1 cellular context compared by ENCODE assay signal in the genomic region with DNA sequence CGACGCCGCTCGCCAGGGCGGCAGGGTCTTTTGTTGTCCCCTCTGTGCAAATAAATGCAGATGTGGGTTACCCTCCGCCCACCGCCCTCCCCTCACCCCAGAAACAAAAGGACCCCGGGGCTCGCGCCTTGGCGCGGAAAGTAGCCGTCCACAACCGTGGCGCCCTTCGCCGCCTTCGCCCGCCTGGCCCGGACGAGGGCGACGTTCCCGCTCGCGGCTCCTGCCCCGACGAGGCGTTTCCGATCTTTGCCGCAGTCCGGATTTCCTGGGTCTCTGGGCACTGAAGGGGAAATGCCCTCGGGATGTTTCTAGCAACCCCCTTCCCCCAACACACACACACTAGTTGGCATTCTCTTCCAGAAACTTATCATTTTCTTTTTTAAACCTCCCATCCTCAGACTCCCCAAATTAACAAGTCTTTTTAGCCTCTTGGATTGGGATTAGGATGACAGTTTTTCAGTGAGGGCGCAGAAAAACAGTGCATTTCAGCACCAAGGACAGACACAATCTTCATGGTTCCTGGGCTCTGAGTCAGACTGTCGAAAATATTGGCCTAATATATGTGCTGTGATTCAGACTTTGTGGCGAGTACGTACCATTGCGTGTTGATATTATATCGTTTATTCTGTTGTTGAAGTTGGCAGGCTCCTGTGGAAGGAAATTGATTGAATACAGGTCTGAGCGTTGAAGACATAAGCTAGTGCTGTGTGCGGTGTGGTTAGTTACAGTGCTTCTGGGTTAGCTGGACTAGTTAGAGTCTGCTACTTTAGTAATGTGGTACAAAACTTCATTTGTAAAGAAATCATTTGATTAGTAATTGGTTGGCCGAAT.
TF ChIP-seq lines count a peak whose summit lies in the region.

No MANE protein-coding gene starts in this region.

TF ChIP-seq in HepG2, 621 proteins besides CTCF, POLR2A, EP300 and RAD21 (continued from another document and continues in another):
- TF ChIP-seq, protein P1, sequence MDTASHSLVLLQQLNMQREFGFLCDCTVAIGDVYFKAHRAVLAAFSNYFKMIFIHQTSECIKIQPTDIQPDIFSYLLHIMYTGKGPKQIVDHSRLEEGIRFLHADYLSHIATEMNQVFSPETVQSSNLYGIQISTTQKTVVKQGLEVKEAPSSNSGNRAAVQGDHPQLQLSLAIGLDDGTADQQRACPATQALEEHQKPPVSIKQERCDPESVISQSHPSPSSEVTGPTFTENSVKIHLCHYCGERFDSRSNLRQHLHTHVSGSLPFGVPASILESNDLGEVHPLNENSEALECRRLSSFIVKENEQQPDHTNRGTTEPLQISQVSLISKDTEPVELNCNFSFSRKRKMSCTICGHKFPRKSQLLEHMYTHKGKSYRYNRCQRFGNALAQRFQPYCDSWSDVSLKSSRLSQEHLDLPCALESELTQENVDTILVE (CRISPR knock-in tag; IDR thresholded peaks at IDR 0.05) = peak; percentile 30; the same call in 1 of the 2 replicates
- TF ChIP-seq HOXA9 (CRISPR knock-in tag; IDR thresholded peaks at IDR 0.05; ENCODE audit: borderline replicate concordance) = peak; percentile 68; the same call in 1 of the 2 replicates
- TF ChIP-seq TGIF2 (CRISPR knock-in tag; IDR thresholded peaks at IDR 0.05) = peak; percentile 93
- no peak for TF ChIP-seq TCF12 (IDR thresholded peaks at IDR 0.05)
- peak; percentile 39; the same call in 1 of the 2 replicates for TF ChIP-seq TCF12 (CRISPR knock-in tag; IDR thresholded peaks at IDR 0.05)
- TF ChIP-seq HNRNPL (IDR thresholded peaks at IDR 0.05; ENCODE audit: low read depth, low read length) = peak; percentile 91
- no peak for TF ChIP-seq ZFP62 (CRISPR knock-in tag; IDR thresholded peaks at IDR 0.05)
- TF ChIP-seq PAF1 (CRISPR knock-in tag; IDR thresholded peaks at IDR 0.05) = 0 out of 2 replicates have a peak, but pooled peaks have one; percentile 39
- TF ChIP-seq ZMYM4 (CRISPR knock-in tag; IDR thresholded peaks at IDR 0.05) = peak; percentile 85
- TF ChIP-seq KDM4B (CRISPR knock-in tag; IDR thresholded peaks at IDR 0.05) = no peak
- no peak for TF ChIP-seq ZNF382 (CRISPR knock-in tag; IDR thresholded peaks at IDR 0.05; ENCODE audit: borderline replicate concordance)
- no peak for TF ChIP-seq ZNF383 (CRISPR knock-in tag; IDR thresholded peaks at IDR 0.05; ENCODE audit: borderline replicate concordance)
- TF ChIP-seq POGZ (CRISPR knock-in tag; IDR thresholded peaks at IDR 0.05) = peak; percentile 65
- TF ChIP-seq, protein P2, sequence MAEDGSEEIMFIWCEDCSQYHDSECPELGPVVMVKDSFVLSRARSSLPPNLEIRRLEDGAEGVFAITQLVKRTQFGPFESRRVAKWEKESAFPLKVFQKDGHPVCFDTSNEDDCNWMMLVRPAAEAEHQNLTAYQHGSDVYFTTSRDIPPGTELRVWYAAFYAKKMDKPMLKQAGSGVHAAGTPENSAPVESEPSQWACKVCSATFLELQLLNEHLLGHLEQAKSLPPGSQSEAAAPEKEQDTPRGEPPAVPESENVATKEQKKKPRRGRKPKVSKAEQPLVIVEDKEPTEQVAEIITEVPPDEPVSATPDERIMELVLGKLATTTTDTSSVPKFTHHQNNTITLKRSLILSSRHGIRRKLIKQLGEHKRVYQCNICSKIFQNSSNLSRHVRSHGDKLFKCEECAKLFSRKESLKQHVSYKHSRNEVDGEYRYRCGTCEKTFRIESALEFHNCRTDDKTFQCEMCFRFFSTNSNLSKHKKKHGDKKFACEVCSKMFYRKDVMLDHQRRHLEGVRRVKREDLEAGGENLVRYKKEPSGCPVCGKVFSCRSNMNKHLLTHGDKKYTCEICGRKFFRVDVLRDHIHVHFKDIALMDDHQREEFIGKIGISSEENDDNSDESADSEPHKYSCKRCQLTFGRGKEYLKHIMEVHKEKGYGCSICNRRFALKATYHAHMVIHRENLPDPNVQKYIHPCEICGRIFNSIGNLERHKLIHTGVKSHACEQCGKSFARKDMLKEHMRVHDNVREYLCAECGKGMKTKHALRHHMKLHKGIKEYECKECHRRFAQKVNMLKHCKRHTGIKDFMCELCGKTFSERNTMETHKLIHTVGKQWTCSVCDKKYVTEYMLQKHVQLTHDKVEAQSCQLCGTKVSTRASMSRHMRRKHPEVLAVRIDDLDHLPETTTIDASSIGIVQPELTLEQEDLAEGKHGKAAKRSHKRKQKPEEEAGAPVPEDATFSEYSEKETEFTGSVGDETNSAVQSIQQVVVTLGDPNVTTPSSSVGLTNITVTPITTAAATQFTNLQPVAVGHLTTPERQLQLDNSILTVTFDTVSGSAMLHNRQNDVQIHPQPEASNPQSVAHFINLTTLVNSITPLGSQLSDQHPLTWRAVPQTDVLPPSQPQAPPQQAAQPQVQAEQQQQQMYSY (CRISPR knock-in tag; IDR thresholded peaks at IDR 0.05) = 0 out of 2 replicates have a peak, but pooled peaks have one; percentile 59
- no peak for TF ChIP-seq ZNF354B (CRISPR knock-in tag; IDR thresholded peaks at IDR 0.05)
- TF ChIP-seq ZNF670 (CRISPR knock-in tag; IDR thresholded peaks at IDR 0.05; ENCODE audit: borderline replicate concordance) = peak; percentile 90
- TF ChIP-seq, protein P3, sequence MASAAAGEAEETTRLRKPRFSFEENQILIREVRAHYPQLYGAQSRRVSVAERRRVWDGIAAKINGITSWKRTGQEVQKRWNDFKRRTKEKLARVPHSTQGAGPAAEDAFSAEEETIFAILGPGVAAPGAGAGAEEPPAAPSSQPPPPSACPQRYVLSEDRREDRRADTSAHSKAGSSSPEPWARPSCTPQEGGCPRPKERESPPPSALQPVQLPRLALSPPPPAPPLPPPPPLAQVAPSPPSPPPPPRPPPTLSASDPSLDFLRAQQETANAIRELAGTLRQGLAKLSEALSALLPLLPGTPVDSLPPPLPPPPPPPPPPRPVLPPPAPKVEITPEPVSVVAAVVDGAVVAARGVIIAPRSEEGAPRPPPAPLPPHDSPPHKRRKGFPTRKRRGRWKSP (CRISPR knock-in tag; IDR thresholded peaks at IDR 0.05) = 0 out of 2 replicates have a peak, but pooled peaks have one; percentile 9
- 0 out of 2 replicates have a peak, but pooled peaks have one; percentile 5 for TF ChIP-seq MEF2D (CRISPR knock-in tag; IDR thresholded peaks at IDR 0.05)
- no peak for TF ChIP-seq ZNF879 (CRISPR knock-in tag; IDR thresholded peaks at IDR 0.05)
- 0 out of 2 replicates have a peak, but pooled peaks have one; percentile 16 for TF ChIP-seq ELF1 (CRISPR knock-in tag; IDR thresholded peaks at IDR 0.05)
- TF ChIP-seq, protein P4, sequence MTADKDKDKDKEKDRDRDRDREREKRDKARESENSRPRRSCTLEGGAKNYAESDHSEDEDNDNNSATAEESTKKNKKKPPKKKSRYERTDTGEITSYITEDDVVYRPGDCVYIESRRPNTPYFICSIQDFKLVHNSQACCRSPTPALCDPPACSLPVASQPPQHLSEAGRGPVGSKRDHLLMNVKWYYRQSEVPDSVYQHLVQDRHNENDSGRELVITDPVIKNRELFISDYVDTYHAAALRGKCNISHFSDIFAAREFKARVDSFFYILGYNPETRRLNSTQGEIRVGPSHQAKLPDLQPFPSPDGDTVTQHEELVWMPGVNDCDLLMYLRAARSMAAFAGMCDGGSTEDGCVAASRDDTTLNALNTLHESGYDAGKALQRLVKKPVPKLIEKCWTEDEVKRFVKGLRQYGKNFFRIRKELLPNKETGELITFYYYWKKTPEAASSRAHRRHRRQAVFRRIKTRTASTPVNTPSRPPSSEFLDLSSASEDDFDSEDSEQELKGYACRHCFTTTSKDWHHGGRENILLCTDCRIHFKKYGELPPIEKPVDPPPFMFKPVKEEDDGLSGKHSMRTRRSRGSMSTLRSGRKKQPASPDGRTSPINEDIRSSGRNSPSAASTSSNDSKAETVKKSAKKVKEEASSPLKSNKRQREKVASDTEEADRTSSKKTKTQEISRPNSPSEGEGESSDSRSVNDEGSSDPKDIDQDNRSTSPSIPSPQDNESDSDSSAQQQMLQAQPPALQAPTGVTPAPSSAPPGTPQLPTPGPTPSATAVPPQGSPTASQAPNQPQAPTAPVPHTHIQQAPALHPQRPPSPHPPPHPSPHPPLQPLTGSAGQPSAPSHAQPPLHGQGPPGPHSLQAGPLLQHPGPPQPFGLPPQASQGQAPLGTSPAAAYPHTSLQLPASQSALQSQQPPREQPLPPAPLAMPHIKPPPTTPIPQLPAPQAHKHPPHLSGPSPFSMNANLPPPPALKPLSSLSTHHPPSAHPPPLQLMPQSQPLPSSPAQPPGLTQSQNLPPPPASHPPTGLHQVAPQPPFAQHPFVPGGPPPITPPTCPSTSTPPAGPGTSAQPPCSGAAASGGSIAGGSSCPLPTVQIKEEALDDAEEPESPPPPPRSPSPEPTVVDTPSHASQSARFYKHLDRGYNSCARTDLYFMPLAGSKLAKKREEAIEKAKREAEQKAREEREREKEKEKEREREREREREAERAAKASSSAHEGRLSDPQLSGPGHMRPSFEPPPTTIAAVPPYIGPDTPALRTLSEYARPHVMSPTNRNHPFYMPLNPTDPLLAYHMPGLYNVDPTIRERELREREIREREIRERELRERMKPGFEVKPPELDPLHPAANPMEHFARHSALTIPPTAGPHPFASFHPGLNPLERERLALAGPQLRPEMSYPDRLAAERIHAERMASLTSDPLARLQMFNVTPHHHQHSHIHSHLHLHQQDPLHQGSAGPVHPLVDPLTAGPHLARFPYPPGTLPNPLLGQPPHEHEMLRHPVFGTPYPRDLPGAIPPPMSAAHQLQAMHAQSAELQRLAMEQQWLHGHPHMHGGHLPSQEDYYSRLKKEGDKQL (CRISPR knock-in tag; IDR thresholded peaks at IDR 0.05; ENCODE audit: low read depth) = 0 out of 2 replicates have a peak, but pooled peaks have one; percentile 0
- peak; percentile 41; the same call in 1 of the 2 replicates for TF ChIP-seq FOXK2 (IDR thresholded peaks at IDR 0.05)
- TF ChIP-seq FOXM1 (CRISPR knock-in tag; IDR thresholded peaks at IDR 0.05) = no peak
- TF ChIP-seq FOSL2 (CRISPR knock-in tag; IDR thresholded peaks at IDR 0.05) = peak; percentile 85
- TF ChIP-seq ZNF792 (CRISPR knock-in tag; IDR thresholded peaks at IDR 0.05) = peak; percentile 55; the same call in 1 of the 2 replicates
- TF ChIP-seq ZNF343 (CRISPR knock-in tag; IDR thresholded peaks at IDR 0.05) = no peak
- TF ChIP-seq ZNF205 (CRISPR knock-in tag; IDR thresholded peaks at IDR 0.05) = peak; percentile 20; the same call in 1 of the 2 replicates
- peak; percentile 26; the same call in 1 of the 2 replicates for TF ChIP-seq MIER3 (CRISPR knock-in tag; IDR thresholded peaks at IDR 0.05; ENCODE audit: borderline replicate concordance)
- TF ChIP-seq ZBTB3 (CRISPR knock-in tag; IDR thresholded peaks at IDR 0.05; ENCODE audit: borderline replicate concordance, low read depth) = no peak
- 0 out of 2 replicates have a peak, but pooled peaks have one; percentile 55 for TF ChIP-seq ZNF557 (CRISPR knock-in tag; IDR thresholded peaks at IDR 0.05)
- TF ChIP-seq CAMTA2 (CRISPR knock-in tag; IDR thresholded peaks at IDR 0.05; ENCODE audit: borderline replicate concordance) = 0 out of 2 replicates have a peak, but pooled peaks have one; percentile 6
- 0 out of 2 replicates have a peak, but pooled peaks have one; percentile 54 for TF ChIP-seq GLI4 (CRISPR knock-in tag; IDR thresholded peaks at IDR 0.05; ENCODE audit: borderline replicate concordance)
- TF ChIP-seq, protein P5, sequence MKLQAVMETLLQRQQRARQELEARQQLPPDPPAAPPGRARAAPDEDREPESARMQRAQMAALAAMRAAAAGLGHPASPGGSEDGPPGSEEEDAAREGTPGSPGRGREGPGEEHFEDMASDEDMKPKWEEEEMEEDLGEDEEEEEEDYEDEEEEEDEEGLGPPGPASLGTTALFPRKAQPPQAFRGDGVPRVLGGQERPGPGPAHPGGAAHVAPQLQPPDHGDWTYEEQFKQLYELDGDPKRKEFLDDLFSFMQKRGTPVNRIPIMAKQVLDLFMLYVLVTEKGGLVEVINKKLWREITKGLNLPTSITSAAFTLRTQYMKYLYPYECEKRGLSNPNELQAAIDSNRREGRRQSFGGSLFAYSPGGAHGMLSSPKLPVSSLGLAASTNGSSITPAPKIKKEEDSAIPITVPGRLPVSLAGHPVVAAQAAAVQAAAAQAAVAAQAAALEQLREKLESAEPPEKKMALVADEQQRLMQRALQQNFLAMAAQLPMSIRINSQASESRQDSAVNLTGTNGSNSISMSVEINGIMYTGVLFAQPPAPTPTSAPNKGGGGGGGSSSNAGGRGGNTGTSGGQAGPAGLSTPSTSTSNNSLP (IDR thresholded peaks at IDR 0.05; ENCODE audit: low read depth, low read length) = peak; percentile 78
- peak; percentile 34; the same call in 1 of the 2 replicates for TF ChIP-seq ZNF644 (CRISPR knock-in tag; IDR thresholded peaks at IDR 0.05; ENCODE audit: low read depth)
- no peak for TF ChIP-seq PRPF4 (IDR thresholded peaks at IDR 0.05; ENCODE audit: low read depth, low read length, poor library complexity, severe bottlenecking)
- TF ChIP-seq, protein P6, sequence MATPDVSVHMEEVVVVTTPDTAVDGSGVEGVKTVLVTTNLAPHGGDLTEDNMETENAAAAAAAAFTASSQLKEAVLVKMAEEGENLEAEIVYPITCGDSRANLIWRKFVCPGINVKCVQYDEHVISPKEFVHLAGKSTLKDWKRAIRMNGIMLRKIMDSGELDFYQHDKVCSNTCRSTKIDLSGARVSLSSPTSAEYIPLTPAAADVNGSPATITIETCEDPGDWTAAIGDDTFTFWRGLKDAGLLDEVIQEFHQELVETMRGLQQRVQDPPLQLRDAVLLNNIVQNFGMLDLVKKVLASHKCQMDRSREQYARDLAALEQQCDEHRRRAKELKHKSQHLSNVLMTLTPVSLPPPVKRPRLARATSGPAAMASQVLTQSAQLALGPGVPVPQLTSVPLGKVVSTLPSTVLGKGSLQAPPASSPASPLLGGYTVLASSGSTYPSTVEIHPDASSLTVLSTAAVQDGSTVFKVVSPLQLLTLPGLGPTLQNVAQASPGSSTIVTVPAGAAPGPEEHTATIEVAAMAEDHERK (CRISPR knock-in tag; IDR thresholded peaks at IDR 0.05; ENCODE audit: low read depth) = no peak
- no peak for TF ChIP-seq TRIM24 (CRISPR knock-in tag; IDR thresholded peaks at IDR 0.05)
- TF ChIP-seq, protein P7, sequence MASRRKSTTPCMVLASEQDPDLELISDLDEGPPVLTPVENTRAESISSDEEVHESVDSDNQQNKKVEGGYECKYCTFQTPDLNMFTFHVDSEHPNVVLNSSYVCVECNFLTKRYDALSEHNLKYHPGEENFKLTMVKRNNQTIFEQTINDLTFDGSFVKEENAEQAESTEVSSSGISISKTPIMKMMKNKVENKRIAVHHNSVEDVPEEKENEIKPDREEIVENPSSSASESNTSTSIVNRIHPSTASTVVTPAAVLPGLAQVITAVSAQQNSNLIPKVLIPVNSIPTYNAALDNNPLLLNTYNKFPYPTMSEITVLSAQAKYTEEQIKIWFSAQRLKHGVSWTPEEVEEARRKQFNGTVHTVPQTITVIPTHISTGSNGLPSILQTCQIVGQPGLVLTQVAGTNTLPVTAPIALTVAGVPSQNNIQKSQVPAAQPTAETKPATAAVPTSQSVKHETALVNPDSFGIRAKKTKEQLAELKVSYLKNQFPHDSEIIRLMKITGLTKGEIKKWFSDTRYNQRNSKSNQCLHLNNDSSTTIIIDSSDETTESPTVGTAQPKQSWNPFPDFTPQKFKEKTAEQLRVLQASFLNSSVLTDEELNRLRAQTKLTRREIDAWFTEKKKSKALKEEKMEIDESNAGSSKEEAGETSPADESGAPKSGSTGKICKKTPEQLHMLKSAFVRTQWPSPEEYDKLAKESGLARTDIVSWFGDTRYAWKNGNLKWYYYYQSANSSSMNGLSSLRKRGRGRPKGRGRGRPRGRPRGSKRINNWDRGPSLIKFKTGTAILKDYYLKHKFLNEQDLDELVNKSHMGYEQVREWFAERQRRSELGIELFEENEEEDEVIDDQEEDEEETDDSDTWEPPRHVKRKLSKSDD (CRISPR knock-in tag; IDR thresholded peaks at IDR 0.05; ENCODE audit: low read depth) = peak; percentile 26; the same call in 1 of the 2 replicates
- peak in 1 of 2 experiments; percentile 82; a peak in 1 of 4 replicates for TF ChIP-seq KLF16 (CRISPR knock-in tag; IDR thresholded peaks at IDR 0.05)
- no peak for TF ChIP-seq KDM5A (IDR thresholded peaks at IDR 0.05; ENCODE audit: borderline replicate concordance, low read length)
- no peak for TF ChIP-seq RFXANK (CRISPR knock-in tag; IDR thresholded peaks at IDR 0.05)
- no peak for TF ChIP-seq ZNF333 (CRISPR knock-in tag; IDR thresholded peaks at IDR 0.05; ENCODE audit: borderline replicate concordance)
- TF ChIP-seq ZNF251 (CRISPR knock-in tag; IDR thresholded peaks at IDR 0.05) = no peak
